Comparison of ENCODE assay signal across 6 cellular contexts in genomic region chr7:132861424-132861823, GRCh38.
"Had no signal": no experiment of that assay in that cellular context is flagged by ENCODE, and none has a peak within 500 bp of the region (broad histone marks: within the 10 kb centered on the region; RNA-seq: fewer than 3 reads in every experiment).

No MANE protein-coding gene starts in this region.

- ATAC-seq: HepG2, K562 had no signal

- H3K27ac ChIP-seq: HL-60 had no signal

- H3K4me3 ChIP-seq: K562 had no signal

- H3K4me3 Mint-ChIP-seq: IgD-negative memory B cell had no signal

- H3K27me3 Mint-ChIP-seq: IgD-negative memory B cell had no signal

- DNase-seq: IMR-90, KBM-7 had no signal
